8 cellular contexts compared by ENCODE assay signal in the genomic region with DNA sequence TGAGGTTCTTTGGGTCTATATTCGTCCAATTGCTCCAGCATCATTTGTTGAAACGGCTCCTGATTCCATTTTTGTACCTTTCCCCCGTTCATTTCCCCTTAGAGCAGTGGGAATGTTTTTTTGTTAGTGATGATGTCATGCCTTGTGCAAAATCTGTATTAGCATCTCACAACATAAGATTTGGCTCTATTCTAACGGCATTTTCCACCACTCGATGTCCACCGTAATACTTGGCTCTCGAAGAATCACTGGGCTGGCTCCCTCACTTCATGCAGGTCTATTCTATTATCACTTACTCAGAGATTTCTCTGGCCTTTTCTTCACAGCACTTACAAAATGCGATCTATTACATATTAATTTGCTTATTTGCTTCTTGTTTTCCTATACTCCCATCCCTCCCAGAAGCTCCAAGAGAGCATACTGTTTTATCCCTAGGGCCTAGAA. TPM values are rescaled to one million over a fixed set of nuclear protein-coding genes. Genes with fewer than 3 reads are reported as not detected.
A peak's percentile ranks its signal among the peaks of the same experiment; 100 is the strongest.
DNase-seq lines count a peak whose midpoint lies in the region; ATAC-seq, FAIRE-seq and TF ChIP-seq lines count a peak whose summit lies in the region.

No MANE protein-coding gene starts in this region.

- 7% methylated on average over 8 of the region's 8 CpGs for WGBS in GM12878 (ENCODE audit: insufficient coverage, insufficient replicate concordance, low lambda C conversion rate, missing lambda C conversion rate)

- peak; percentile 2; the same call in 1 of the 3 replicates for ATAC-seq in GM12878
- no peak for ATAC-seq in HG03460 (IDR thresholded peaks at IDR 0.05; ENCODE audit: unreplicated experiment)
- ATAC-seq in GM21381 (IDR thresholded peaks at IDR 0.05; ENCODE audit: unreplicated experiment): no peak

- H2AFZ ChIP-seq in GM12878 (ENCODE audit: control insufficient read depth, low read depth, low read length): peak overlapping the region; percentile 99

- H3K4me3 ChIP-seq in GM12878: peak overlapping the region; percentile 51

- H3K27me3 ChIP-seq in GM12878 (replicated peaks in 1 of 2; ENCODE audit: control insufficient read depth in 2 of 2, insufficient read depth in 2 of 2, low read length in 1 of 2): no peaks in the 10 kb centered on the region

- peak overlapping the region; percentile 82 for H3K27ac ChIP-seq in GM12878 (ENCODE audit: control insufficient read depth, insufficient read depth)

- RAD21 ChIA-PET in GM12878 (lab: Charles Lee; ENCODE audit: unreplicated experiment): interaction anchor here (0.6 to 1.7 kb wide), 19 partner anchors 10 to 299 kb away, joined by 3 to 35 read pairs (median 4); a partner anchor contains a TSS

- peaks cover 41% of the 10 kb centered on the region for H3K79me2 ChIP-seq in GM12878 (ENCODE audit: control insufficient read depth, insufficient read depth, low read length)

- SMC1A ChIA-PET in GM12878 (lab: Charles Lee; ENCODE audit: uncharacterized antibody, unreplicated experiment): interaction anchor here (0.7 to 3.8 kb wide), 28 partner anchors 10 to 301 kb away, joined by 3 to 64 read pairs (median 4); no protein-coding TSS in a partner anchor

- TF ChIP-seq EP300 in GM12878 (IDR thresholded peaks at IDR 0.05; ENCODE audit: borderline replicate concordance in 1 of 2, control insufficient read depth in 1 of 2, low read depth in 2 of 2, low read length in 2 of 2): no peak

- peaks cover 7% of the 10 kb centered on the region for H3K4me1 ChIP-seq in GM12878 (ENCODE audit: control insufficient read depth, insufficient read depth, low read length)

- in situ Hi-C loops in GM12878 (cut with MboI): loop anchor here (5.0 kb wide), 2 partner anchors 150 to 285 kb away; a partner anchor contains a TSS

- peaks cover 4 to 17% of the 10 kb centered on the region in 2 experiments for H3K36me3 ChIP-seq in GM12878 (ENCODE audit: control insufficient read depth in 2 of 2, insufficient read depth in 2 of 2, low read length in 1 of 2)

- CTCF ChIA-PET in GM12878 (lab: Yijun Ruan, JAX): interaction anchor here (0.6 to 4.6 kb wide), 34 partner anchors 11 to 520 kb away, joined by 3 to 103 read pairs (median 6); a partner anchor contains a TSS

- POLR2A ChIA-PET in GM12878 (lab: Charles Lee): interaction anchor here (0.7 to 1.6 kb wide), 8 partner anchors 32 to 287 kb away, joined by 3 to 15 read pairs (median 4); a partner anchor contains a TSS

- H3K4me2 ChIP-seq in GM12878 (ENCODE audit: control insufficient read depth, insufficient read depth): peak overlapping the region; percentile 99

- no peak for TF ChIP-seq RAD21 in GM12878 (IDR thresholded peaks at IDR 0.05; ENCODE audit: insufficient read depth, low read depth, low read length)

- H4K20me1 ChIP-seq in GM12878 (ENCODE audit: control insufficient read depth, insufficient read depth): no peaks in the 10 kb centered on the region

- no peaks in the 10 kb centered on the region for H3K9me3 ChIP-seq in GM12878 (replicated peaks; ENCODE audit: control insufficient read depth, insufficient read depth, low read length)

- FAIRE-seq in HTR-8/SVneo (lab: Jason Lieb, UNC): no peak
- no peak for FAIRE-seq in GM12878 (lab: Jason Lieb, UNC)

- TF ChIP-seq CTCF in GM12878 (IDR thresholded peaks at IDR 0.05 in 2 of 3, conservative IDR thresholded peaks at IDR 0.05 in 1 of 3; ENCODE audit: control insufficient read depth in 2 of 3, extremely low read depth in 1 of 3, insufficient read depth in 1 of 3, low read depth in 3 of 3, low read length in 3 of 3): no peak

- H3K9ac ChIP-seq in GM12878 (ENCODE audit: control insufficient read depth, insufficient read depth, low read length): peak overlapping the region; percentile 61

- TSS peak; percentile 80 for BruUV-seq in GM12878 (replicated peaks; lab: Mats Ljungman, UMichigan)

- TF ChIP-seq POLR2A in GM12878 (IDR thresholded peaks at IDR 0.05; ENCODE audit: low read depth, low read length): no peak

- intact Hi-C loops in GM12878 (cut with micrococcal nuclease; ENCODE audit: unreplicated experiment): loop anchor here (1.0 to 2.0 kb wide), 4 partner anchors 31 to 288 kb away; no protein-coding TSS in a partner anchor

- DNase-seq in EH (ENCODE audit: low read depth) (peak; percentile 35), HTR-8/SVneo (ENCODE audit: insufficient read length, low spot score) (peak; percentile 53), GM12878 (ENCODE audit: low read depth, low spot score) (no peak), lung microvascular endothelial cell (ENCODE audit: low read depth in 2 of 2) (peak; percentile 35 to 46), OCI-M1 (lab: John Stamatoyannopoulos, UW) (no peak), NCI-H1436 (lab: John Stamatoyannopoulos, UW) (no peak)

TF ChIP-seq in GM12878, 131 proteins besides CTCF, POLR2A, EP300 and RAD21 (continues in another document):
- TF ChIP-seq, protein P1, sequence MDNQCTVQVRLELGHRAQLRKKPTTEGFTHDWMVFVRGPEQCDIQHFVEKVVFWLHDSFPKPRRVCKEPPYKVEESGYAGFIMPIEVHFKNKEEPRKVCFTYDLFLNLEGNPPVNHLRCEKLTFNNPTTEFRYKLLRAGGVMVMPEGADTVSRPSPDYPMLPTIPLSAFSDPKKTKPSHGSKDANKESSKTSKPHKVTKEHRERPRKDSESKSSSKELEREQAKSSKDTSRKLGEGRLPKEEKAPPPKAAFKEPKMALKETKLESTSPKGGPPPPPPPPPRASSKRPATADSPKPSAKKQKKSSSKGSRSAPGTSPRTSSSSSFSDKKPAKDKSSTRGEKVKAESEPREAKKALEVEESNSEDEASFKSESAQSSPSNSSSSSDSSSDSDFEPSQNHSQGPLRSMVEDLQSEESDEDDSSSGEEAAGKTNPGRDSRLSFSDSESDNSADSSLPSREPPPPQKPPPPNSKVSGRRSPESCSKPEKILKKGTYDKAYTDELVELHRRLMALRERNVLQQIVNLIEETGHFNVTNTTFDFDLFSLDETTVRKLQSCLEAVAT (IDR thresholded peaks at IDR 0.05): peak; percentile 16; the same call in 1 of the 2 replicates
- TF ChIP-seq ATF7 (IDR thresholded peaks at IDR 0.05; ENCODE audit: low read depth) (peak; percentile 90), LARP7 (IDR thresholded peaks at IDR 0.05) (0 out of 2 replicates have a peak, but pooled peaks have one; percentile 28)

RNA-seq across cellular contexts. Expression of a gene that starts 0.6 kb away (rescaled TPM):
- total RNA-seq in GM12878 (2013; cell fraction: nucleolus; rRNA removed): 56.6 and 57.2 TPM in 2 replicates
- 273 and 276 TPM in 2 replicates for total RNA-seq in GM12878 (2014; rRNA removed)
- 297 and 328 TPM in 2 replicates for total RNA-seq in GM12878 (2014; rRNA removed; fragmentation: Illumina TruSeq; extraction: Trizol)
- total RNA-seq in GM12878 (2021): 327 and 332 TPM in 2 replicates
- polyA plus RNA-seq in GM12878 (2011; ENCODE audit: low read depth): 184 TPM
- polyA plus RNA-seq in GM12878 (2011; rRNA removed): 389 and 480 TPM in 2 replicates
- 421 and 465 TPM in 2 replicates for polyA plus RNA-seq in GM12878 (2011; cell fraction: cytosol; rRNA removed)
- 184 and 204 TPM in 2 replicates for polyA plus RNA-seq in GM12878 (2011; cell fraction: nucleus; rRNA removed)
- polyA plus RNA-seq in GM12878 (2012): 151 and 179 TPM in 2 replicates
- 344 and 430 TPM in 2 replicates for polyA plus RNA-seq in GM12878 (2014; fragmentation: Illumina TruSeq; extraction: Trizol)
- polyA plus RNA-seq in GM12878 (2014; fragmentation: Nextera tagmentation; extraction: Ambion mirVana): 1,000 to 10,000 TPM; 1,138 to 1,362 TPM
- 392 and 402 TPM in 2 replicates for polyA plus RNA-seq in GM12878 (2014; rRNA removed)
- polyA plus RNA-seq in GM12878 (2016; fragmentation: Nextera tagmentation; extraction: Ambion mirVana): 100 to 1,000 TPM; 731 to 794 TPM
- 104 and 144 TPM in 2 replicates for polyA minus RNA-seq in GM12878 (2011; rRNA and poly(A)+ RNA removed)
- polyA minus RNA-seq in GM12878 (2011; cell fraction: cytosol; rRNA and poly(A)+ RNA removed): 22.6 and 28.2 TPM in 2 replicates
- polyA minus RNA-seq in GM12878 (2011; cell fraction: nucleus; rRNA and poly(A)+ RNA removed): 19.2 and 30.7 TPM in 2 replicates
- total RNA-seq in lung microvascular endothelial cell: 87.7 and 133 TPM in 2 replicates

RNA-seq across cellular contexts. Expression of a gene that starts 13.4 kb away (rescaled TPM):
- 45.7 and 48.3 TPM in 2 replicates for total RNA-seq in GM12878 (2013; cell fraction: nucleolus; rRNA removed)
- total RNA-seq in GM12878 (2014; rRNA removed) (583 and 663 TPM in 2 replicates), GM12878 (2014; rRNA removed; fragmentation: Illumina TruSeq; extraction: Trizol) (555 and 589 TPM in 2 replicates), GM12878 (2021) (781 and 785 TPM in 2 replicates), lung microvascular endothelial cell (603 and 811 TPM in 2 replicates)
- polyA plus RNA-seq in GM12878 (2011; ENCODE audit: low read depth): 428 TPM
- polyA plus RNA-seq in GM12878 (2011; rRNA removed) (730 and 787 TPM in 2 replicates), GM12878 (2014; fragmentation: Illumina TruSeq; extraction: Trizol) (467 and 525 TPM in 2 replicates), GM12878 (2014; fragmentation: Nextera tagmentation; extraction: Ambion mirVana) (100 to 1,000 TPM; 497 to 881 TPM), GM12878 (2014; rRNA removed) (986 and 1,114 TPM in 2 replicates), GM12878 (2016; fragmentation: Nextera tagmentation; extraction: Ambion mirVana) (1,000 to 10,000 TPM; 1,003 to 1,030 TPM)
- 682 and 865 TPM in 2 replicates for polyA plus RNA-seq in GM12878 (2011; cell fraction: cytosol; rRNA removed)
- 390 and 398 TPM in 2 replicates for polyA plus RNA-seq in GM12878 (2011; cell fraction: nucleus; rRNA removed)
- polyA plus RNA-seq in GM12878 (2012): 802 and 867 TPM in 2 replicates
- 208 and 213 TPM in 2 replicates for polyA minus RNA-seq in GM12878 (2011; rRNA and poly(A)+ RNA removed)
- 101 and 102 TPM in 2 replicates for polyA minus RNA-seq in GM12878 (2011; cell fraction: cytosol; rRNA and poly(A)+ RNA removed)
- 38.4 and 69.5 TPM in 2 replicates for polyA minus RNA-seq in GM12878 (2011; cell fraction: nucleus; rRNA and poly(A)+ RNA removed)

RNA-seq across cellular contexts. Expression of a gene that starts 32.1 kb away (rescaled TPM):
- 315 and 330 TPM in 2 replicates for total RNA-seq in GM12878 (2013; cell fraction: nucleolus; rRNA removed)
- total RNA-seq in GM12878 (2014; rRNA removed) (27.6 and 31.7 TPM in 2 replicates), GM12878 (2014; rRNA removed; fragmentation: Illumina TruSeq; extraction: Trizol) (42.0 and 44.9 TPM in 2 replicates), GM12878 (2021) (33.2 and 35.0 TPM in 2 replicates), lung microvascular endothelial cell (83.0 and 104 TPM in 2 replicates)
- 17.5 TPM for polyA plus RNA-seq in GM12878 (2011; ENCODE audit: low read depth)
- polyA plus RNA-seq in GM12878 (2011; rRNA removed) (40.9 and 57.0 TPM in 2 replicates), GM12878 (2014; fragmentation: Illumina TruSeq; extraction: Trizol) (34.6 and 41.4 TPM in 2 replicates), GM12878 (2014; fragmentation: Nextera tagmentation; extraction: Ambion mirVana) (1 to 10 TPM; 6.6 to 6.8 TPM), GM12878 (2014; rRNA removed) (20.3 and 22.2 TPM in 2 replicates), GM12878 (2016; fragmentation: Nextera tagmentation; extraction: Ambion mirVana) (10 to 100 TPM; 12.4 to 13.3 TPM)
- 18.8 and 22.0 TPM in 2 replicates for polyA plus RNA-seq in GM12878 (2011; cell fraction: cytosol; rRNA removed)
- polyA plus RNA-seq in GM12878 (2011; cell fraction: nucleus; rRNA removed): 48.8 and 74.9 TPM in 2 replicates
- polyA plus RNA-seq in GM12878 (2012): 26.3 and 31.1 TPM in 2 replicates
- 94.6 and 136 TPM in 2 replicates for polyA minus RNA-seq in GM12878 (2011; rRNA and poly(A)+ RNA removed)
- polyA minus RNA-seq in GM12878 (2011; cell fraction: cytosol; rRNA and poly(A)+ RNA removed): 28.5 and 34.7 TPM in 2 replicates
- 57.9 and 70.4 TPM in 2 replicates for polyA minus RNA-seq in GM12878 (2011; cell fraction: nucleus; rRNA and poly(A)+ RNA removed)

Comparison
In these comparisons a context has a peak if more than half of its experiments do, and no peak if none do; other contexts are left out.
1. DNase-seq: peak in EH (single experiment), HTR-8/SVneo (single experiment) and lung microvascular endothelial cell (2 of 2); none in GM12878 (single experiment), OCI-M1 (single experiment) and NCI-H1436 (single experiment).